Comparison of ENCODE assay signal across 8 cellular contexts in the genomic region with DNA sequence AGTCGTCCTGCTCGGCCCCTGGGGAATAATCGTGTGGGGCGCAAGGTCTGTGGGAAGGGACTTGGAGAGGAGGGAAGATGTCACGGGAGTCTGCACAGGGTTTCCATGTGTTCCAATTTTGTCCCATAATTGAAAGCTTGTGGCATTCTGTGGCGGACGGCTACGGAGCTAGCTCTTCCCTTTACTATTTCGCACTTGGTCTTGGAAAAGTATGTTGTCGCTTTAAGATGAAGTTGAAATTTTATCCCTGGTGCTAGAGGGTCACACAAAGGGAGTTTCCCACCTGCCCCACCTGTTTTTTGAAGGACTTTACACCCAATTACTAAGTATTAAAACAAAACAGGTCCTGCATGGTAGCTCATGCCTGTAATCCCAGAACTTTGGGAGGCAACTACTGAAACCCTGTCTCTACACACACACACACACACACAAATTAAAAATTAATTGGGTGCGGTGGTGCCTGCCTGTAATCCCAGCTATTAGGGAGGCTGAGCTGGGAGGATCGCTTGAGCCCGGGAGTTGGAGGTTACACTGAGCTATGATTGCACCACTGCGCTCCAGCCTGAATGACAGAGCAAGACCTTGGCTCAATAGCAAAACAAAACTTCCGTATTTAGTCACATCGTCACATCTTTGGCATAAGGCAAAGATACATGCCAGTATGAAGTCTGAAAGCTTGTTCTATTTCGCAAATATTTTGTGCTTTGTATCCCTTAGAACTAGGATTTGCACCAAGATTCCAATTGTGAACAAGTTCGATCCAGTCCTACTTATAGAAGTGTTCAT. TPM values are rescaled to one million over a fixed set of nuclear protein-coding genes. Genes with fewer than 3 reads are reported as not detected.
DNase-seq lines count a peak whose midpoint lies in the region; ATAC-seq and TF ChIP-seq lines count a peak whose summit lies in the region.

No MANE protein-coding gene starts in this region.

- peaks cover 31% of the 10 kb centered on the region for H3K4me1 ChIP-seq in osteoblast (ENCODE audit: insufficient read depth, low read length)

- H3K9me3 Mint-ChIP-seq in WTC11, result no peaks in the 10 kb centered on the region

- H2AFZ ChIP-seq in osteoblast (ENCODE audit: low read length), result peak overlapping the region; percentile 94

- peaks cover 57% of the 10 kb centered on the region for H3K79me2 ChIP-seq in osteoblast (ENCODE audit: insufficient read depth, low read length)

- H3K27me3 ChIP-seq in HL-60 (ENCODE audit: insufficient read depth, poor library complexity, severe bottlenecking) (no peaks in the 10 kb centered on the region), osteoblast (ENCODE audit: insufficient read depth, low read length) (no peaks in the 10 kb centered on the region)

- no peak for TF ChIP-seq CTCF in HL-60 (IDR thresholded peaks at IDR 0.05; ENCODE audit: insufficient read depth, low read length)
- no peak for TF ChIP-seq CTCF in WTC11 (IDR thresholded peaks at IDR 0.05)
- TF ChIP-seq CTCF in foreskin fibroblast (IDR thresholded peaks at IDR 0.05; ENCODE audit: low read depth, low read length), result no peak
- TF ChIP-seq CTCF in osteoblast (IDR thresholded peaks at IDR 0.05; ENCODE audit: extremely low read depth, low read depth, low read length), result no peak

- H3K27ac Mint-ChIP-seq in WTC11, result peak overlapping the region; percentile 97

- POLR2A ChIA-PET in WTC11 (lab: Charles Lee), result interaction anchor here (0.6 to 1.8 kb wide), 7 partner anchors 8 to 905 kb away, joined by 3 to 6 read pairs (median 4); partner anchors contain the start of gene SLC25A30

- no peaks in the 10 kb centered on the region for H3K27me3 Mint-ChIP-seq in WTC11 (ENCODE audit: low read depth)

- DNase-seq in AG08396 (ENCODE audit: low spot score), result peak; percentile 30
- DNase-seq in HL-60 (ENCODE audit: low read depth in 1 of 2, low spot score in 1 of 2), result peak in 1 of 2 experiments; percentile 87
- no peak for DNase-seq in WTC11 (ENCODE audit: low spot score)
- DNase-seq in foreskin fibroblast, result peak in 1 of 2 donors; percentile 78
- DNase-seq in osteoblast (ENCODE audit: insufficient read length, low spot score, missing footprints), result no peak
- DNase-seq in NCI-H1092 treated with DMSO at 0.1 percent for 48 hours (lab: John Stamatoyannopoulos, UW), result no peak
- DNase-seq in NCI-H187 (lab: John Stamatoyannopoulos, UW), result no peak

- H3K36me3 ChIP-seq in osteoblast (ENCODE audit: insufficient read depth, low read length), result peaks cover 44% of the 10 kb centered on the region

- H3K4me2 ChIP-seq in osteoblast (ENCODE audit: insufficient read depth, low read length), result peak overlapping the region; percentile 75

- TF ChIP-seq POLR2A in GM18505 (IDR thresholded peaks at IDR 0.05; ENCODE audit: borderline replicate concordance, extremely low read depth, insufficient read depth, insufficient read length), result no peak

- ATAC-seq in WTC11 (no peak), GM18505 (IDR thresholded peaks at IDR 0.05; ENCODE audit: unreplicated experiment) (no peak)

- no peaks in the 10 kb centered on the region for H3K9me3 ChIP-seq in osteoblast (ENCODE audit: low read depth, low read length)

- H3K4me3 ChIP-seq in HL-60 (replicated peaks; ENCODE audit: insufficient read depth, low read length) (peak overlapping the region; percentile 87), foreskin fibroblast (ENCODE audit: low read depth in 1 of 2, low read length in 2 of 2) (peak overlapping the region; percentile 64 to 65), osteoblast (ENCODE audit: insufficient read depth, low read length) (peak overlapping the region; percentile 94)

- CTCF ChIA-PET in WTC11 (lab: Charles Lee), result interaction anchor here (0.6 to 3.9 kb wide), 10 partner anchors 15 to 295 kb away, joined by 3 to 24 read pairs (median 5); partner anchors contain the start of gene SLC25A30

- H4K20me1 ChIP-seq in osteoblast (ENCODE audit: insufficient read depth, low read length), result peaks cover 34% of the 10 kb centered on the region

- H3K4me3 Mint-ChIP-seq in WTC11, result peak overlapping the region; percentile 97

- peaks cover 48% of the 10 kb centered on the region for H3K36me3 Mint-ChIP-seq in WTC11

- H3K27ac ChIP-seq in HL-60 (replicated peaks), result peak overlapping the region; percentile 71
- H3K27ac ChIP-seq in osteoblast (ENCODE audit: low read depth, low read length), result peak overlapping the region; percentile 92

- peaks cover 30% of the 10 kb centered on the region for H3K4me1 Mint-ChIP-seq in WTC11

TF ChIP-seq in WTC11, 78 proteins besides CTCF, POLR2A, EP300 and RAD21:
- no peak for TF ChIP-seq MXD4 (CRISPR knock-in tag; IDR thresholded peaks at IDR 0.05; ENCODE audit: borderline replicate concordance)
- TF ChIP-seq JAZF1 (CRISPR knock-in tag; IDR thresholded peaks at IDR 0.05), result no peak
- TF ChIP-seq GTF2I (CRISPR knock-in tag; conservative IDR thresholded peaks at IDR 0.05), result no peak
- no peak for TF ChIP-seq SOX15 (CRISPR knock-in tag; IDR thresholded peaks at IDR 0.05)
- TF ChIP-seq ZNF232 (CRISPR knock-in tag; IDR thresholded peaks at IDR 0.05), result no peak

RNA-seq across cellular contexts. Expression of gene TPT1, which starts 1.0 kb away (rescaled TPM):
- total RNA-seq in WTC11 (2021) (1,861 to 2,091 TPM (median 2,076 TPM) in 3 replicates), osteoblast (2,232 and 2,713 TPM in 2 replicates)
